17 cellular contexts compared by ENCODE assay signal in genomic region chr15:39282663-39283208, GRCh38.
DNase-seq lines count a peak whose midpoint lies in the region; ATAC-seq and TF ChIP-seq lines count a peak whose summit lies in the region.
"Had no signal": no experiment of that assay in that cellular context is flagged by ENCODE, and none has a peak within 500 bp of the region (broad histone marks: within the 10 kb centered on the region; RNA-seq: fewer than 3 reads in every experiment).

No MANE protein-coding gene starts in this region.

- H3K27me3 ChIP-seq in breast epithelium (no peaks in the 10 kb centered on the region), mammary epithelial cell (ENCODE audit: insufficient read depth, low read length) (no peaks in the 10 kb centered on the region), gastroesophageal sphincter (no peaks in the 10 kb centered on the region)

- TF ChIP-seq CTCF in MCF 10A (IDR thresholded peaks at IDR 0.05; ENCODE audit: unreplicated experiment) (no peak), breast epithelium (IDR thresholded peaks at IDR 0.05) (no peak), mammary epithelial cell (conservative IDR thresholded peaks at IDR 0.05 in 1 of 2, IDR thresholded peaks at IDR 0.05 in 1 of 2; ENCODE audit: extremely low read depth in 1 of 2, insufficient read depth in 1 of 2, low read depth in 1 of 2, low read length in 2 of 2) (no peak), gastroesophageal sphincter (IDR thresholded peaks at IDR 0.05) (no peak)

- H2AFZ ChIP-seq in mammary epithelial cell (ENCODE audit: low read depth, low read length) = peak overlapping the region; percentile 57
- H2AFZ ChIP-seq: GM23338 had no signal

- no peak overlapping the region for H3K27ac ChIP-seq in breast epithelium
- no peak overlapping the region for H3K27ac ChIP-seq in mammary epithelial cell (ENCODE audit: insufficient read depth, low read depth, low read length)
- H3K27ac ChIP-seq in gastroesophageal sphincter = no peak overlapping the region
- H3K27ac ChIP-seq: 22Rv1, RWPE1 had no signal

- H3K4me3 ChIP-seq in breast epithelium = no peak overlapping the region
- no peak overlapping the region for H3K4me3 ChIP-seq in mammary epithelial cell (replicated peaks in 1 of 3; ENCODE audit: insufficient read depth in 1 of 3, low read depth in 2 of 3, low read length in 3 of 3)
- H3K4me3 ChIP-seq in gastroesophageal sphincter = no peak overlapping the region
- H3K4me3 ChIP-seq: GM23338 had no signal

- TF ChIP-seq POLR2A in breast epithelium (IDR thresholded peaks at IDR 0.05) (no peak), gastroesophageal sphincter (IDR thresholded peaks at IDR 0.05) (no peak)

- CTCF ChIA-PET in MCF 10A (lab: Yijun Ruan, JAX) (interaction anchor here (0.6 kb wide), 1 partner anchor 147 kb away, joined by 3 read pairs; no protein-coding TSS in a partner anchor), mammary epithelial cell (lab: Charles Lee; ENCODE audit: low non-redundant PET) (no interaction called here)

- H3K36me3 ChIP-seq in breast epithelium = no peaks in the 10 kb centered on the region
- H3K36me3 ChIP-seq in mammary epithelial cell (ENCODE audit: insufficient read depth, low read length) = no peaks in the 10 kb centered on the region
- no peaks in the 10 kb centered on the region for H3K36me3 ChIP-seq in gastroesophageal sphincter

- H3K9ac ChIP-seq in mammary epithelial cell (ENCODE audit: insufficient read depth, low read length) = no peak overlapping the region

- TF ChIP-seq EP300 in gastroesophageal sphincter (IDR thresholded peaks at IDR 0.05) = no peak

- H3K9me3 ChIP-seq in breast epithelium (no peaks in the 10 kb centered on the region), mammary epithelial cell (replicated peaks; ENCODE audit: insufficient read depth, low read length) (no peaks in the 10 kb centered on the region), gastroesophageal sphincter (no peaks in the 10 kb centered on the region)

- H3K79me2 ChIP-seq in mammary epithelial cell (ENCODE audit: insufficient read depth, low read length) = no peaks in the 10 kb centered on the region

- no peaks in the 10 kb centered on the region for H4K20me1 ChIP-seq in mammary epithelial cell (ENCODE audit: insufficient read depth, low read length)

- POLR2A ChIA-PET in MCF 10A (lab: Yijun Ruan, JAX) = no interaction called here

- H3K4me2 ChIP-seq in mammary epithelial cell (ENCODE audit: insufficient read depth, low read depth, low read length) = no peak overlapping the region
- H3K4me2 ChIP-seq: GM23338 had no signal

- no peaks in the 10 kb centered on the region for H3K36me3 Mint-ChIP-seq in MCF 10A (ENCODE audit: insufficient read depth, unreplicated experiment)
- H3K36me3 Mint-ChIP-seq: CD4-positive, alpha-beta memory T cell had no signal

- dilution Hi-C loops in mammary epithelial cell (cut with HindIII; ENCODE audit: low sequenced_read_pairs) = no loop called here

- H3K4me1 ChIP-seq in breast epithelium (no peaks in the 10 kb centered on the region), mammary epithelial cell (ENCODE audit: insufficient read depth, low read length) (peaks cover 27% of the 10 kb centered on the region), gastroesophageal sphincter (peaks cover 0 to 25% (median 0%) of the 10 kb centered on the region in 3 donors)

- peak overlapping the region; percentile 72 for H3K27ac Mint-ChIP-seq in MCF 10A (ENCODE audit: low read depth, unreplicated experiment)
- H3K27ac Mint-ChIP-seq: CD4-positive, alpha-beta memory T cell; GM23338 had no signal

- BruUV-seq in MCF 10A (replicated peaks; lab: Mats Ljungman, UMichigan) (no TSS peak), mammary epithelial cell (replicated peaks; lab: Mats Ljungman, UMichigan) (no TSS peak)

- ATAC-seq in gastroesophageal sphincter = no peak
- ATAC-seq: GM23338 had no signal

- no peak overlapping the region for H3K4me3 Mint-ChIP-seq in MCF 10A (ENCODE audit: unreplicated experiment)
- H3K4me3 Mint-ChIP-seq: CD4-positive, alpha-beta memory T cell; GM23338 had no signal

- H3K4me1 Mint-ChIP-seq in MCF 10A (ENCODE audit: insufficient read depth, unreplicated experiment) = peaks cover 31% of the 10 kb centered on the region
- H3K4me1 Mint-ChIP-seq: CD4-positive, alpha-beta memory T cell; GM23338 had no signal

- intact Hi-C loops in MCF 10A (cut with micrococcal nuclease) (no loop called here), breast epithelium (cut with DNase I; ENCODE audit: low total_unique reads) (no loop called here), mammary epithelial cell (cut with micrococcal nuclease) (no loop called here)

- in situ Hi-C loops in mammary epithelial cell (cut with MboI; ENCODE audit: low sequenced_read_pairs in 2 of 2) = no loop called here

- peaks cover 8% of the 10 kb centered on the region for H3K9me3 Mint-ChIP-seq in MCF 10A (ENCODE audit: unreplicated experiment)

- no peaks in the 10 kb centered on the region for H3K27me3 Mint-ChIP-seq in MCF 10A (ENCODE audit: insufficient read depth, unreplicated experiment)

- 100% methylated on average over 3 of the region's 4 CpGs for WGBS in mammary epithelial cell (ENCODE audit: low coverage, missing lambda C conversion rate)
- no CpG with 5 or more reads among the region's 4 CpGs for WGBS in gastroesophageal sphincter (ENCODE audit: low coverage in 1 of 2), 2 donors

- no peak for DNase-seq in MCF 10A (ENCODE audit: unreplicated experiment)
- no peak for DNase-seq in breast epithelium (ENCODE audit: low spot score in 2 of 2)
- no peak for DNase-seq in mammary epithelial cell
- DNase-seq in fibroblast of peridontal ligament (ENCODE audit: extremely low read depth) = peak; percentile 88
- no peak for DNase-seq in NCI-H1436 (lab: John Stamatoyannopoulos, UW)
- DNase-seq in activated CD4-positive, alpha-beta T cell treated with anti-CD3 and anti-CD28 coated beads, Interleukin-2, amount 50 U/mL, for 48 hours = no peak
- DNase-seq in NCI-H1048 (lab: John Stamatoyannopoulos, UW) = no peak
- DNase-seq: CD4-positive, alpha-beta memory T cell; MM.1S; NCI-H1105 treated with DMSO at 0.1 percent for 48 hours; NCI-H187 treated with DMSO at 0.1 percent for 48 hours; NCI-H446 treated with DMSO at 0.1 percent for 48 hours; NK-92 treated with Interleukin-12 subunit alpha and Interleukin-12 subunit beta, amount 100 ng/mL, for 24 hours had no signal
